In genomic region chrX:49862093-49862492, GRCh38 we compare ENCODE assay signal across 34 cellular contexts. TPM values are rescaled to one million over a fixed set of nuclear protein-coding genes. Genes with fewer than 3 reads are reported as not detected.
"Had no signal": no experiment of that assay in that cellular context is flagged by ENCODE, and none has a peak within 500 bp of the region (broad histone marks: within the 10 kb centered on the region; RNA-seq: fewer than 3 reads in every experiment).

No MANE protein-coding gene starts in this region.

- H3K27ac ChIP-seq: colonic mucosa, esophagus muscularis mucosa, foreskin keratinocyte, gastroesophageal sphincter, heart left ventricle, left ventricle myocardium inferior, lower lobe of right lung, neutrophil, parathyroid adenoma, suprapubic skin, transverse colon, upper lobe of right lung, uterus had no signal

- H3K9me3 ChIP-seq: colonic mucosa, esophagus muscularis mucosa, gastroesophageal sphincter, heart left ventricle, left ventricle myocardium inferior, lower lobe of right lung, neutrophil, suprapubic skin, transverse colon, upper lobe of right lung, uterus had no signal

- ATAC-seq: foreskin keratinocyte; gastroesophageal sphincter; heart left ventricle; left cardiac atrium; lower lobe of right lung; natural killer cell treated with Interleukin-12 subunit alpha and Interleukin-12 subunit beta and Interleukin-15 and Interleukin-18, amount 100 ng/mL, for 72 hours; sciatic nerve; stimulated activated naive CD8-positive, alpha-beta T cell treated with anti-CD3 and anti-CD28 coated beads, Interleukin-15, amount 100 ng/mL, for 72 hours; upper lobe of right lung had no signal

- DNase-seq: colonic mucosa; effector memory CD4-positive, alpha-beta T cell; foreskin keratinocyte; heart left ventricle; left cardiac atrium; left ventricle myocardium inferior; lower lobe of right lung; stimulated activated CD4-positive, alpha-beta T cell treated with anti-CD3 and anti-CD28 coated beads, Interleukin-12 subunit alpha, Interleukin-12 subunit beta, amount 100 ng/mL, for 4 hours; stimulated activated CD4-positive, alpha-beta T cell treated with anti-CD3 and anti-CD28 coated beads, Interleukin-1b, Interleukin-23, amount 100 ng/mL, for 48 hours; stimulated activated CD4-positive, alpha-beta T cell treated with anti-CD3 and anti-CD28 coated beads, Interleukin-4, amount 100 ng/mL, for 1 hour; stimulated activated CD8-positive, alpha-beta memory T cell treated with anti-CD3 and anti-CD28 coated beads, Interleukin-4, amount 100 ng/mL, for 48 hours; stimulated activated naive CD4-positive, alpha-beta T cell; stimulated activated naive CD8-positive, alpha-beta T cell treated with anti-CD3 and anti-CD28 coated beads, Interleukin-15, amount 100 ng/mL, for 72 hours; transverse colon; upper lobe of right lung; uterus had no signal

- H3K79me2 ChIP-seq: hepatocyte, parathyroid adenoma had no signal

- H3K9ac ChIP-seq: parathyroid adenoma had no signal

- H3K27me3 ChIP-seq: colonic mucosa, esophagus muscularis mucosa, foreskin keratinocyte, gastroesophageal sphincter, hepatocyte, neutrophil, suprapubic skin, transverse colon, upper lobe of right lung, uterus had no signal

- H2AFZ ChIP-seq: hepatocyte, parathyroid adenoma had no signal

- H3K4me2 ChIP-seq: hepatocyte, smooth muscle cell had no signal

- H3K4me3 ChIP-seq: colonic mucosa, esophagus muscularis mucosa, gastroesophageal sphincter, heart left ventricle, hepatocyte, left ventricle myocardium inferior, lower lobe of right lung, smooth muscle cell, suprapubic skin, transverse colon, upper lobe of right lung, uterus had no signal

- H3K4me1 ChIP-seq: colonic mucosa, esophagus muscularis mucosa, foreskin keratinocyte, gastroesophageal sphincter, heart left ventricle, left ventricle myocardium inferior, lower lobe of right lung, parathyroid adenoma, suprapubic skin, transverse colon, upper lobe of right lung, uterus had no signal

- H3K36me3 ChIP-seq: colonic mucosa, esophagus muscularis mucosa, gastroesophageal sphincter, heart left ventricle, left ventricle myocardium inferior, lower lobe of right lung, neutrophil, suprapubic skin, transverse colon, upper lobe of right lung, uterus had no signal

RNA-seq across cellular contexts. Expression of gene PAGE4, which starts 33.0 kb away (rescaled TPM):
- total RNA-seq: colonic mucosa; endothelial cell of umbilical vein; epithelial cell of proximal tubule; fibroblast of lung; foreskin keratinocyte; heart left ventricle; hepatocyte; kidney epithelial cell; left cardiac atrium; left ventricle myocardium inferior; lower lobe of right lung; mesenteric fat pad; myocyte; natural killer cell treated with Interleukin-12 subunit alpha and Interleukin-12 subunit beta and Interleukin-15 and Interleukin-18, amount 100 ng/mL, for 72 hours; neural crest cell; osteoblast; progenitor cell of endocrine pancreas; sciatic nerve; smooth muscle cell; suprapubic skin; transverse colon; upper lobe of right lung had no signal
